In the genomic region with DNA sequence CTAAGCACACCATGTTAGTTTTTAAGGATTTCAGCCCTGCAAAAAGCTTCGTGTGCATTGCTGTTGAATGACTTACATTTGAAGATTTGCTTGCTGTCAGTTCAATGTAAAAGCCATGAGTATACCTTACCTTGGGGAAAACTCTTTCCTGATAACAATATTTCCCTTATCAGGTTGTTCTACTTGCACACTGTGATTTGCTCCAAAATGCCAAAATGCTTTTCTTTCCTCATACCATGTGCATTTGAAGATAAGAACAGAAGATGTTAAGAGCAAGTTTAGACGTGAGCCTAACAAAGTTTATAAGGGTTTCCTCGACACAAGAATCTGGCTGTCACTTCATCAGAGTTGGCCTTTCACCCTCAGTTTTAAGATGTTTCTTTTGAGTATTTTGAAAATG, we compare ENCODE assay signal across 35 cellular contexts. TPM values are rescaled to one million over a fixed set of nuclear protein-coding genes. Genes with fewer than 3 reads are reported as not detected.
"Had no signal": no experiment of that assay in that cellular context is flagged by ENCODE, and none has a peak within 500 bp of the region (broad histone marks: within the 10 kb centered on the region; RNA-seq: fewer than 3 reads in every experiment).

No MANE protein-coding gene starts in this region.

- H3K4me1 ChIP-seq: adrenal gland, body of pancreas, breast epithelium had no signal

- H3K9me3 ChIP-seq: adrenal gland, body of pancreas, breast epithelium had no signal

- H3K27me3 ChIP-seq: adrenal gland, body of pancreas, brain microvascular endothelial cell, breast epithelium had no signal

- H3K36me3 ChIP-seq: adrenal gland, brain microvascular endothelial cell, breast epithelium had no signal

- H3K4me3 ChIP-seq: adrenal gland, body of pancreas, breast epithelium had no signal

- ATAC-seq: activated CD8-positive, alpha-beta T cell treated with anti-CD3 and anti-CD28 coated beads for 36 hours; activated naive CD4-positive, alpha-beta T cell treated with anti-CD3 and anti-CD28 coated beads, Interleukin-2, amount 50 U/mL, for 72 hours; activated T-cell treated with anti-CD3 and anti-CD28 coated beads, Interleukin-2, amount 50 U/mL, for 4 hours; activated T-cell treated with anti-CD3 and anti-CD28 coated beads, Interleukin-2, amount 50 U/mL, for 72 hours; activated T-helper 17 cell treated with anti-CD3 and anti-CD28 coated beads, Interleukin-2, amount 50 U/mL, for 72 hours; body of pancreas had no signal

- H3K27ac ChIP-seq: adrenal gland, body of pancreas, brain microvascular endothelial cell, breast epithelium, VCaP had no signal

- DNase-seq: activated B cell treated with CpG ODN at 0.5 μM for 24 hours; activated CD4-positive, alpha-beta memory T cell treated with anti-CD3 and anti-CD28 coated beads for 36 hours; activated CD4-positive, alpha-beta T cell treated with anti-CD3 and anti-CD28 coated beads for 4 hours; activated CD4-positive, alpha-beta T cell treated with anti-CD3 and anti-CD28 coated beads, Interleukin-2, amount 10 ng/mL, durations not matched to agents 24 days and 14 days; activated CD4-positive, alpha-beta T cell treated with anti-CD3 and anti-CD28 coated beads, Interleukin-2, amount 50 U/mL, for 1 hour; activated CD4-positive, alpha-beta T cell treated with anti-CD3 and anti-CD28 coated beads, Interleukin-2, amount 50 U/mL, for 4 hours; activated CD4-positive, CD25-positive, alpha-beta regulatory T cell treated with anti-CD3 and anti-CD28 coated beads, Interleukin-2, amount 50 U/mL, for 72 hours; activated CD8-positive, alpha-beta memory T cell treated with anti-CD3 and anti-CD28 coated beads, Interleukin-2, amount 50 U/mL, for 4 hours; activated CD8-positive, alpha-beta T cell treated with anti-CD3 and anti-CD28 coated beads for 36 hours; activated effector memory CD4-positive, alpha-beta T cell treated with anti-CD3 and anti-CD28 coated beads, Interleukin-2, amount 50 U/mL, for 16 hours; activated gamma-delta T cell treated with Interleukin-2 at 50 U/mL for 16 hours; activated naive CD4-positive, alpha-beta T cell; activated naive CD4-positive, alpha-beta T cell treated with anti-CD3 and anti-CD28 coated beads for 36 hours; activated naive CD4-positive, alpha-beta T cell treated with anti-CD3 and anti-CD28 coated beads, Interleukin-2, amount 50 U/mL, for 16 hours; activated naive CD8-positive, alpha-beta T cell treated with anti-CD3 and anti-CD28 coated beads for 36 hours; activated T-cell treated with anti-CD3 and anti-CD28 coated beads for 4 hours; activated T-cell treated with anti-CD3 and anti-CD28 coated beads, Interleukin-2, amount 50 U/mL, for 1 hour; activated T-cell treated with anti-CD3 and anti-CD28 coated beads, Interleukin-2, amount 50 U/mL, for 4 hours; activated T-cell treated with anti-CD3 and anti-CD28 coated beads, Interleukin-2, amount 50 U/mL, for 72 hours; adrenal gland; amniotic stem cell; aorta; body of pancreas; brain microvascular endothelial cell; central memory CD4-positive, alpha-beta T cell; T-helper 2 cell; T-helper 9 cell had no signal

- FAIRE-seq: astrocyte, colon had no signal

RNA-seq across cellular contexts. Expression of a gene that starts 57.6 kb away (rescaled TPM):
- total RNA-seq: activated B cell treated with CpG ODN at 0.5 μM for 24 hours; activated CD4-positive, alpha-beta memory T cell treated with anti-CD3 and anti-CD28 coated beads for 36 hours; activated CD4-positive, alpha-beta T cell treated with anti-CD3 and anti-CD28 coated beads, Interleukin-2, amount 10 ng/mL, durations not matched to agents 24 days and 14 days; activated CD8-positive, alpha-beta memory T cell treated with anti-CD3 and anti-CD28 coated beads for 36 hours; activated CD8-positive, alpha-beta T cell treated with anti-CD3 and anti-CD28 coated beads for 36 hours; activated naive CD4-positive, alpha-beta T cell treated with anti-CD3 and anti-CD28 coated beads for 36 hours; activated naive CD4-positive, alpha-beta T cell treated with anti-CD3 and anti-CD28 coated beads, Interleukin-2, amount 50 U/mL, for 72 hours; activated naive CD8-positive, alpha-beta T cell treated with anti-CD3 and anti-CD28 coated beads for 36 hours; activated T-cell treated with anti-CD3 and anti-CD28 coated beads, Interleukin-2, amount 50 U/mL, for 4 hours; activated T-cell treated with anti-CD3 and anti-CD28 coated beads, Interleukin-2, amount 50 U/mL, for 72 hours; activated T-helper 1 cell treated with anti-CD3 and anti-CD28 coated beads, Interleukin-12 subunit alpha, Interleukin-12 subunit beta, Interleukin-2, Interleukin-4 antibody, amounts not matched to agents 30 ng/mL and 10 ng/mL and 1 ng/mL, durations not matched to agents 14 hours and 24 hours and 36 hours; activated T-helper 17 cell treated with anti-CD3 and anti-CD28 coated beads, Interleukin-2, amount 50 U/mL, for 72 hours; aorta; astrocyte; body of pancreas; breast epithelium had no signal
- polyA plus RNA-seq: aorta had no signal
